ENCODE assay signal across 22 cellular contexts in genomic region chr2:188517549-188518255, GRCh38.
DNase-seq lines count a peak whose midpoint lies in the region; ATAC-seq, FAIRE-seq and TF ChIP-seq lines count a peak whose summit lies in the region.
"Had no signal": no experiment of that assay in that cellular context is flagged by ENCODE, and none has a peak within 500 bp of the region (broad histone marks: within the 10 kb centered on the region; RNA-seq: fewer than 3 reads in every experiment).

No MANE protein-coding gene starts in this region.

- peak overlapping the region; percentile 35 for H3K4me2 ChIP-seq in GM23248 (ENCODE audit: unreplicated experiment)

- TF ChIP-seq CTCF in retinal pigment epithelial cell (conservative IDR thresholded peaks at IDR 0.05; ENCODE audit: low read depth, low read length), result no peak

- H3K4me1 ChIP-seq in GM23248 (ENCODE audit: insufficient read depth), result peaks cover 22% of the 10 kb centered on the region
- H3K4me1 ChIP-seq: upper lobe of left lung had no signal

- H3K4me3 ChIP-seq in GM23248 (no peak overlapping the region), retinal pigment epithelial cell (ENCODE audit: low read length) (peak overlapping the region; percentile 8)
- H3K4me3 ChIP-seq: K562, SK-N-MC, upper lobe of left lung had no signal

- peak; percentile 100 for FAIRE-seq in TTC549 (lab: Jason Lieb, UNC)
- FAIRE-seq: K562 had no signal

- ATAC-seq in HG02642 (IDR thresholded peaks at IDR 0.05; ENCODE audit: poor library complexity, unreplicated experiment), result no peak
- ATAC-seq: activated CD8-positive, alpha-beta T cell treated with anti-CD3 and anti-CD28 coated beads for 36 hours; K562; left colon had no signal

- DNase-seq in GM23248 (no peak), left kidney (ENCODE audit: low read depth, low spot score) (peak; percentile 29), retinal pigment epithelial cell (ENCODE audit: low read depth) (peak; percentile 89), OCI-M2 (lab: John Stamatoyannopoulos, UW; ENCODE audit: unreplicated experiment) (no peak), glomerular visceral epithelial cell (ENCODE audit: extremely low spot score) (no peak), midbrain (lab: John Stamatoyannopoulos, UW) (no peak)
- DNase-seq: ACHN; activated CD8-positive, alpha-beta T cell treated with anti-CD3 and anti-CD28 coated beads for 36 hours; activated effector memory CD4-positive, alpha-beta T cell treated with anti-CD3 and anti-CD28 coated beads, Interleukin-2, amount 50 U/mL, for 16 hours; activated T-cell treated with anti-CD3 and anti-CD28 coated beads for 4 hours; C1 segment of cervical spinal cord; head of caudate nucleus; left colon; MM.1S; NCI-H1436; NCI-H510A treated with DMSO at 0.1 percent for 48 hours; stimulated activated CD4-positive, alpha-beta T cell treated with anti-CD3 and anti-CD28 coated beads, Interleukin-4, amount 100 ng/mL, for 24 hours; upper lobe of left lung had no signal

- in situ Hi-C loops in GM23248 (cut with MboI), result loop anchor here (25.0 kb wide), 1 partner anchor 930 kb away; no protein-coding TSS in a partner anchor

- H3K9me3 ChIP-seq in GM23248 (ENCODE audit: low read depth), result no peaks in the 10 kb centered on the region
- H3K9me3 ChIP-seq: upper lobe of left lung had no signal

- H3K27me3 ChIP-seq in GM23248 (replicated peaks; ENCODE audit: insufficient read depth), result no peaks in the 10 kb centered on the region
- H3K27me3 ChIP-seq: upper lobe of left lung had no signal

- peaks cover 6% of the 10 kb centered on the region; the same call in 1 of the 2 replicates for H3F3A ChIP-seq in GM23248 (ENCODE audit: insufficient read depth)

- H4K20me1 ChIP-seq in GM23248 (ENCODE audit: insufficient read depth), result no peaks in the 10 kb centered on the region

- H3K9ac ChIP-seq in GM23248, result no peak overlapping the region

- H3K79me2 ChIP-seq in GM23248 (ENCODE audit: insufficient read depth), result no peaks in the 10 kb centered on the region

- H3K27ac ChIP-seq in GM23248, result no peak overlapping the region
- H3K27ac ChIP-seq: SK-N-MC, upper lobe of left lung had no signal

- no peaks in the 10 kb centered on the region for H3K9me2 ChIP-seq in GM23248 (ENCODE audit: insufficient read depth)

- WGBS in GM23248 (ENCODE audit: low coverage in 1 of 2, low lambda C conversion rate in 2 of 2, missing lambda C conversion rate in 2 of 2), 2 experiments, result 90 to 96% methylated on average over 7 of the region's 7 CpGs

- no peak overlapping the region for H2AFZ ChIP-seq in GM23248

- no peaks in the 10 kb centered on the region for H3K36me3 ChIP-seq in GM23248 (ENCODE audit: low read depth)
- H3K36me3 ChIP-seq: upper lobe of left lung had no signal

Comparison
In these comparisons a context has a peak if more than half of its experiments do, and no peak if none do; other contexts are left out.
1. DNase-seq: peak in left kidney (single experiment) and retinal pigment epithelial cell (single experiment); none in GM23248 (single experiment), OCI-M2 (single experiment), glomerular visceral epithelial cell (single experiment) and midbrain (single experiment).